ENCODE assay signal across 13 cellular contexts in genomic region chr20:62646851-62647520, GRCh38. TPM values are rescaled to one million over a fixed set of nuclear protein-coding genes. Genes with fewer than 3 reads are reported as not detected.
A peak's percentile ranks its signal among the peaks of the same experiment; 100 is the strongest.
DNase-seq lines count a peak whose midpoint lies in the region; ATAC-seq and TF ChIP-seq lines count a peak whose summit lies in the region.
"Had no signal": no experiment of that assay in that cellular context is flagged by ENCODE, and none has a peak within 500 bp of the region (broad histone marks: within the 10 kb centered on the region; RNA-seq: fewer than 3 reads in every experiment).

No MANE protein-coding gene starts in this region.

- intact Hi-C loops in Right ventricle myocardium inferior (cut with DNase I), result no loop called here
- intact Hi-C loops in lower lobe of right lung (cut with DNase I), result no loop called here

- H3K27me3 ChIP-seq in right atrium auricular region, result peaks cover 0 to 3% of the 10 kb centered on the region in 2 donors
- H3K27me3 ChIP-seq in lower lobe of right lung (ENCODE audit: low read depth), result peaks cover 19% of the 10 kb centered on the region
- peaks cover 35% of the 10 kb centered on the region for H3K27me3 ChIP-seq in SJCRH30

- H3K4me3 Mint-ChIP-seq in HFFc6, result no peak overlapping the region
- H3K4me3 Mint-ChIP-seq: CD14-positive monocyte had no signal

- H3K27ac ChIP-seq in right atrium auricular region (peak overlapping the region; percentile 42 to 56), RWPE1 (peak overlapping the region; percentile 98), lower lobe of right lung (peak overlapping the region; percentile 18), SJCRH30 (no peak overlapping the region)

- peaks cover 11% of the 10 kb centered on the region for H3K4me1 Mint-ChIP-seq in HFFc6 (ENCODE audit: low read depth)

- CTCF ChIA-PET in RWPE1 (lab: Yijun Ruan, JAX), result interaction anchor here (0.6 kb wide), 1 partner anchor 43 kb away, joined by 3 read pairs; no protein-coding TSS in a partner anchor

- H3K9me3 ChIP-seq in right atrium auricular region, result no peaks in the 10 kb centered on the region
- no peaks in the 10 kb centered on the region for H3K9me3 ChIP-seq in lower lobe of right lung
- no peaks in the 10 kb centered on the region for H3K9me3 ChIP-seq in SJCRH30 (replicated peaks)

- TF ChIP-seq CTCF in right atrium auricular region (IDR thresholded peaks at IDR 0.05) (no peak), RWPE1 (conservative IDR thresholded peaks at IDR 0.05; ENCODE audit: low read depth) (no peak), lower lobe of right lung (IDR thresholded peaks at IDR 0.05) (no peak), HFFc6 (IDR thresholded peaks at IDR 0.05) (no peak)

- no peaks in the 10 kb centered on the region; the same call in 1 of the 2 replicates for H3K27me3 Mint-ChIP-seq in HFFc6 (ENCODE audit: insufficient read depth)

- no peaks in the 10 kb centered on the region for H3K36me3 ChIP-seq in right atrium auricular region
- H3K36me3 ChIP-seq in lower lobe of right lung, result no peaks in the 10 kb centered on the region
- no peaks in the 10 kb centered on the region for H3K36me3 ChIP-seq in SJCRH30

- H3K4me1 ChIP-seq in right atrium auricular region (peaks cover 0 to 88% of the 10 kb centered on the region in 2 donors), lower lobe of right lung (peaks cover 83% of the 10 kb centered on the region), SJCRH30 (peaks cover 14% of the 10 kb centered on the region)

- H3K36me3 Mint-ChIP-seq in HFFc6 (ENCODE audit: low read depth), result no peaks in the 10 kb centered on the region

- no peak overlapping the region for H3K4me3 ChIP-seq in right atrium auricular region
- H3K4me3 ChIP-seq in lower lobe of right lung, result no peak overlapping the region
- no peak overlapping the region for H3K4me3 ChIP-seq in SJCRH30
- H3K4me3 ChIP-seq: lung had no signal

- ATAC-seq in Right ventricle myocardium inferior (no peak), lower lobe of right lung (no peak)

- DNase-seq in right atrium auricular region (ENCODE audit: low spot score), result no peak
- no peak for DNase-seq in Right ventricle myocardium inferior (ENCODE audit: missing footprints)
- DNase-seq in RWPE1 (ENCODE audit: low spot score), result no peak
- no peak for DNase-seq in lower lobe of right lung
- DNase-seq in HFFc6, result no peak
- no peak for DNase-seq in stimulated activated naive CD4-positive, alpha-beta T cell (lab: John Stamatoyannopoulos, UW)
- DNase-seq in SJCRH30, result no peak
- no peak for DNase-seq in NCI-H1105 treated with DMSO at 0.1 percent for 48 hours (lab: John Stamatoyannopoulos, UW)
- DNase-seq: activated effector memory CD4-positive, alpha-beta T cell treated with Interleukin-2 at 50 U/mL for 16 hours; HCEC 1CT; NCI-H1436 treated with DMSO at 0.1 percent for 48 hours had no signal

- no peaks in the 10 kb centered on the region for H3K9me3 Mint-ChIP-seq in HFFc6
- H3K9me3 Mint-ChIP-seq: CD14-positive monocyte had no signal

- POLR2A ChIA-PET in RWPE1 (lab: Yijun Ruan, JAX; ENCODE audit: low non-redundant PET), result interaction anchor here (0.6 to 0.7 kb wide), 2 partner anchors 91 to 511 kb away, joined by 3 read pairs; no protein-coding TSS in a partner anchor

- no peak overlapping the region for H3K27ac Mint-ChIP-seq in HFFc6
- H3K27ac Mint-ChIP-seq: CD14-positive monocyte had no signal

RNA-seq across cellular contexts. Expression of gene SLCO4A1, which starts 4.7 kb away (rescaled TPM):
- total RNA-seq in right atrium auricular region (10 to 100 TPM; 13.4 to 19.8 TPM), Right ventricle myocardium inferior (15.5 TPM), lower lobe of right lung (72.4 TPM)
- total RNA-seq in HFFc6 (2021; fragmentation: NEBNext Ultra II Directional; extraction: Animal tissue kit (Norgen Biotek cat#: 25700)), result 1 to 10 TPM; 2.7 to 6.5 (median 3.4) TPM
- 3.9 and 5.8 TPM in 2 replicates for total RNA-seq in SJCRH30 (2014; rRNA removed; shearing (Covaris generic))
